In the genomic region with DNA sequence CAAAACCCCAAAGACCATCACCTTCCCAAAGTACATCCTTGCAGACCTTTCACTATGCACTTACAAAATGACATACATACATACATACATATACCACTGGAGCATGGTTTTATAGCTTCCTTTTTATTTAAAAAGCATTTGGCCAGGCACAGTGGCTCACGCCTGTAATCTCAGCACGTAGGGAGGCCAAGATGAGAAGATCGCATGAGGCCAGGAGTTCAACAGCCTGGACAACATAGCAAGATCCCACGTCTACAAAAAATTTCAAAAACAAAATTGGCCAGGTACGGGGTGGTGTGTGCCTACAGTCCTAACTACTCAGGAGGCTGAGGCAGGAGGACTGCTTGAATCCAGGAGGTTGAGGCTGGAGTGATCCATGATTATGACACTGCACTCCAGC, we compare ENCODE assay signal across 2 cellular contexts.
A peak's percentile ranks its signal among the peaks of the same experiment; 100 is the strongest.
TF ChIP-seq lines count a peak whose summit lies in the region.

No MANE protein-coding gene starts in this region.

TF ChIP-seq in HEK293, 187 proteins besides CTCF, POLR2A, EP300 and RAD21:
- TF ChIP-seq ZNF404 (tag by site-specific recombination; IDR thresholded peaks at IDR 0.05) (no peak), TRIM28 (IDR thresholded peaks at IDR 0.05; ENCODE audit: borderline replicate concordance, low read length) (no peak), ZNF121 (tag by site-specific recombination; IDR thresholded peaks at IDR 0.05) (peak; percentile 54; the same call in 1 of the 2 replicates), ZNF654 (tag by site-specific recombination; IDR thresholded peaks at IDR 0.05; ENCODE audit: low read depth) (no peak)

TF ChIP-seq in K562, 482 proteins besides CTCF, POLR2A, EP300 and RAD21:
- TF ChIP-seq RBM25 (IDR thresholded peaks at IDR 0.05; ENCODE audit: low read depth, low read length, severe bottlenecking) (peak; percentile 24), ZNF121 (CRISPR knock-in tag; conservative IDR thresholded peaks at IDR 0.05) (peak; percentile 89), LEF1 (IDR thresholded peaks at IDR 0.05) (no peak)
